In the genomic region with DNA sequence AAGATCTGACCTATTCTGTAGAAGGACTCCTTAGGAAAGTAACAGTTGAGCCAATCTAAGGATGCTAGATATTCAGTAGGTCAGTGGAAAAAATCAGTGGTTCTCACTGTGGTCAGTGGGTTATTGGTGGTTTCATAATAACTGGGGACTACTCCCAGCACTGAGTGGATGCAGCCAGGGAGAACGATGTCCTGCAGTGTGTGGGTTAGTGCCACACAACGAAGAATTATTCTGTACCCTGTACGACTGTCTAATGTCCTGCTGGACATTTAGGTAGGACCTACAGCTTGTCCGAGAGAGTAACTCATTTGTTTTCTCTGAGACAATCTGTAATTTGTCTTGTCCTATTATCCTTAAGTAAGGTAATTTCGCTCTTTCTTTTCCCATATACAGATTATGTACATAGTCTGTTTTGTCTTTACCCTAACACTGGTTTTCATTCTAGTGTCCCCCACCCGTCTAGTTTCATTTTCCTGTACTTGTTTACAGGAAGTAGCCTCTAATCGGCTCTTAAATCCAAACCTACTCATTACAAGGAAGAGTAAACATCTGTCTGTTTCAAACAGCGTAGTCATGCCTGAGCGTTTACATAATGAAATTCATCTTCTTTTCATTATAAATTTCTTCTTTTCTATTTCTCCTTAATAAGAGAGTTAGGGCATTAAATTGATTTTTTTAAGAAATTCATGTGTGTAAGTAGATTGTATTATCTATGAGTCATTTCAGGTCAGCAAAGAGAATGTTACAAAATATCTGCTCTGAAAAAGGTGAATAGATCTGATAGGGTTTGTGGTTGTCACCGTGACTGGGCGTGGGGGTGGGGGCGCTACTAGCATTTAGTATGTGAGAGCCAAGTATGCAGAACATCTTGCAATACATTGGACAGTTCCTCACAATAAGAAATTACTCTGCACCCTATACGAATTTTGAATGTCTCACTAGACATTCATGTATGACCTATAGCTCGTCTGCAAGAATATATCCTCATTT, we compare ENCODE assay signal across 8 cellular contexts. TPM values are rescaled to one million over a fixed set of nuclear protein-coding genes. Genes with fewer than 3 reads are reported as not detected.
A peak's percentile ranks its signal among the peaks of the same experiment; 100 is the strongest.
DNase-seq lines count a peak whose midpoint lies in the region; ATAC-seq lines count a peak whose summit lies in the region.

No MANE protein-coding gene starts in this region.

- H3K79me1 ChIP-seq in mesenchymal stem cell (replicated peaks; ENCODE audit: low read length, poor library complexity, severe bottlenecking) = no peaks in the 10 kb centered on the region

- H3K27ac ChIP-seq in mesenchymal stem cell (ENCODE audit: low read length, poor library complexity, severe bottlenecking) = no peak overlapping the region

- peaks cover 5 to 59% of the 10 kb centered on the region in 2 experiments for H3K36me3 ChIP-seq in mesenchymal stem cell (ENCODE audit: control insufficient read depth in 1 of 2, insufficient read depth in 2 of 2, low read depth in 1 of 2, low read length in 2 of 2)

- H3K4me3 ChIP-seq in mesenchymal stem cell (ENCODE audit: insufficient read depth in 1 of 2, low read depth in 1 of 2, low read length in 2 of 2) = no peak overlapping the region

- H2AFZ ChIP-seq in mesenchymal stem cell (ENCODE audit: low read depth, low read length) = no peak overlapping the region

- intact Hi-C loops in posterior cingulate gyrus (cut with DNase I) = no loop called here

- H2BK120ac ChIP-seq in mesenchymal stem cell (ENCODE audit: low read depth, low read length) = peak overlapping the region; percentile 43

- H2BK12ac ChIP-seq in mesenchymal stem cell (ENCODE audit: low read length in 2 of 2) = peak overlapping the region in 1 of 2 experiments; percentile 87

- peak overlapping the region; percentile 85 for H4K91ac ChIP-seq in mesenchymal stem cell (ENCODE audit: low read length)

- no peak overlapping the region for H3K14ac ChIP-seq in mesenchymal stem cell (ENCODE audit: low read length in 2 of 2)

- H2AK5ac ChIP-seq in mesenchymal stem cell (ENCODE audit: low read length, severe bottlenecking) = no peak overlapping the region

- 48% methylated on average over 11 of the region's 14 CpGs for WGBS in mesenchymal stem cell

- no peak overlapping the region for H3K23ac ChIP-seq in mesenchymal stem cell (ENCODE audit: low read length in 2 of 2)

- peak overlapping the region; percentile 87 for H4K8ac ChIP-seq in mesenchymal stem cell (ENCODE audit: low read length)

- no peaks in the 10 kb centered on the region for H3K27me3 ChIP-seq in mesenchymal stem cell (ENCODE audit: control insufficient read depth in 1 of 2, insufficient read depth in 1 of 2, low read length in 2 of 2)

- H3K18ac ChIP-seq in mesenchymal stem cell (ENCODE audit: low read depth in 1 of 2, low read length in 2 of 2) = peak overlapping the region; percentile 50 to 85

- no peaks in the 10 kb centered on the region for H3K4me1 ChIP-seq in mesenchymal stem cell (ENCODE audit: control insufficient read depth, insufficient read depth, low read depth, low read length)

- no peak overlapping the region for H2BK15ac ChIP-seq in mesenchymal stem cell (ENCODE audit: low read depth, poor library complexity, severe bottlenecking)

- H2BK5ac ChIP-seq in mesenchymal stem cell (ENCODE audit: low read depth, low read length, poor library complexity, severe bottlenecking) = no peak overlapping the region

- no peak for ATAC-seq in GM18861 (IDR thresholded peaks at IDR 0.05; ENCODE audit: unreplicated experiment)
- ATAC-seq in HG02623 (IDR thresholded peaks at IDR 0.05; ENCODE audit: unreplicated experiment) = no peak

- no peak overlapping the region for H3K4me2 ChIP-seq in mesenchymal stem cell (ENCODE audit: low read length, poor library complexity, severe bottlenecking)

- no peaks in the 10 kb centered on the region for H3K9me3 ChIP-seq in mesenchymal stem cell (ENCODE audit: control insufficient read depth, low read length)

- no peak overlapping the region for H3K4ac ChIP-seq in mesenchymal stem cell (ENCODE audit: low read depth in 1 of 2, low read length in 2 of 2)

- DNase-seq in COR-L47 (lab: John Stamatoyannopoulos, UW) = peak; percentile 66
- peak; percentile 6 for DNase-seq in NCI-H1436 treated with DMSO at 0.1 percent for 48 hours (lab: John Stamatoyannopoulos, UW)
- DNase-seq in activated CD8-positive, alpha-beta memory T cell treated with anti-CD3 and anti-CD28 coated beads, Interleukin-2, amount 50 U/mL, for 48 hours = peak; percentile 76
- DNase-seq in mesenchymal stem cell = peak; percentile 79
- DNase-seq in islet precursor cell = no peak
- DNase-seq in posterior cingulate gyrus = no peak

- H3K9ac ChIP-seq in mesenchymal stem cell (ENCODE audit: low read length) = no peak overlapping the region

RNA-seq across cellular contexts. Expression of a gene that starts 8.3 kb away (rescaled TPM):
- polyA plus RNA-seq in mesenchymal stem cell (2013, experiment 1 of 2) = 11.3 TPM
- polyA plus RNA-seq in mesenchymal stem cell (2013, experiment 2 of 2) = 11.3 TPM

Comparison
In these comparisons a context has a peak if more than half of its experiments do, and no peak if none do; other contexts are left out.
1. DNase-seq: peak in COR-L47 (single experiment), NCI-H1436 treated with DMSO at 0.1 percent for 48 hours (single experiment), activated CD8-positive, alpha-beta memory T cell treated with anti-CD3 and anti-CD28 coated beads, Interleukin-2, amount 50 U/mL, for 48 hours (single experiment) and mesenchymal stem cell (single experiment); none in islet precursor cell (single experiment) and posterior cingulate gyrus (0 of 10).